In the genomic region with DNA sequence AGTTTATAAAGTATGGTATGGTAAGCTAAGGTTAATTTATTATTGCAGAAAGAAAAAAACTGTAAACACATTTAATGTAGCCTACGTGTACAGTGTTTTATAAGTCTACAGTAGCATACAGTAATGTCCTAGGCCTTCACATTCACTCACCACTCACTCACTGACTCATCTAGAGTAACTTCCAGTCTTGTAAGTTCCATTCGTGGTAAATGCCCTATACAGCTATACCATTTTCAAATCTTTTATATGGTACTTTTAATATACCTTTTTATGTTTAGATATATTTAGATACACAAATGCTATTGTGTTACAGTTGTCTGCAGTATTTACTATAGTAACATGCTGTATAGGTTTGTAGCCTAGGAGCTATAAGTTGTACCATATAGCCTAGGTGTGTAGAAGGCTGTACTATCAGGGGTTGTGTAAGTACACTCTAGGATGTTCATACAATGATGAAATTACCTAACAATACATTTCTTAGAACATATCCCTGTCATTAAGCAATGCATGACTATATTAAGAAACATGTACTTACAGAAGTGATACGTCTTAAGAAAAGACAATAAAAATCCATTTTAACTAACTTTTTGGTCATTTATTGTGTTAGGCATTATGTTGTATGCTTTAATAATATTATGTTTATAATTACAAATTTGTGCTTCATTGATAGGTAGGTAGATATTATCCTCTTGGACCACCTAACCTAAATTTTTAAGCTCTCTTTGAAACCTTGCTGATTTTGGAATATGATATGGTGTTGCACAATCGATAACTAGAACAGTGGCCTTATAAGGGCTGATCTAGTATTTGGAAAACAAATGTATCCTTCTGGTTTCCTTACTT, we compare ENCODE assay signal across 16 cellular contexts. TPM values are rescaled to one million over a fixed set of nuclear protein-coding genes. Genes with fewer than 3 reads are reported as not detected.
DNase-seq lines count a peak whose midpoint lies in the region; ATAC-seq and TF ChIP-seq lines count a peak whose summit lies in the region.
"Had no signal": no experiment of that assay in that cellular context is flagged by ENCODE, and none has a peak within 500 bp of the region (broad histone marks: within the 10 kb centered on the region; RNA-seq: fewer than 3 reads in every experiment).

No MANE protein-coding gene starts in this region.

- DNase-seq in AG10803 (ENCODE audit: low read depth) (peak; percentile 10), LHCN-M2 (ENCODE audit: low read depth) (peak; percentile 42), amniotic epithelial cell (ENCODE audit: low read depth) (peak; percentile 62), fibroblast of the aortic adventitia (ENCODE audit: low read depth) (peak; percentile 13), G401 (ENCODE audit: low spot score) (no peak)
- no peak for DNase-seq in activated naive CD4-positive, alpha-beta T cell treated with anti-CD3 and anti-CD28 coated beads, Interleukin-2, amount 50 U/mL, for 72 hours (ENCODE audit: low spot score in 2 of 2)
- DNase-seq: amniotic stem cell; glutamatergic neuron; lower lobe of right lung; NCI-H1417; ovary; stimulated activated CD4-positive, alpha-beta T cell treated with anti-CD3 and anti-CD28 coated beads, Interleukin-4, amount 100 ng/mL, for 24 hours; substantia nigra had no signal

- no peak for TF ChIP-seq CTCF in AG10803 (conservative IDR thresholded peaks at IDR 0.05; ENCODE audit: low read length)
- TF ChIP-seq CTCF in fibroblast of the aortic adventitia (IDR thresholded peaks at IDR 0.05; ENCODE audit: insufficient read depth, low read length): no peak

- in situ Hi-C loops in G401 (cut with HindIII; ENCODE audit: low sequenced_read_pairs): no loop called here

- no peak overlapping the region for H3K27ac Mint-ChIP-seq in activated naive CD4-positive, alpha-beta T cell treated with anti-CD3 and anti-CD28 coated beads, Interleukin-2, amount 50 U/mL, for 72 hours

- H3K4me3 ChIP-seq in AG10803 (ENCODE audit: low read length): no peak overlapping the region
- no peak overlapping the region for H3K4me3 ChIP-seq in fibroblast of the aortic adventitia (ENCODE audit: low read depth, low read length)
- H3K4me3 ChIP-seq: lower lobe of right lung, ovary had no signal

- peaks cover 0 to 12% of the 10 kb centered on the region in 2 donors for H3K36me3 Mint-ChIP-seq in activated naive CD4-positive, alpha-beta T cell treated with anti-CD3 and anti-CD28 coated beads, Interleukin-2, amount 50 U/mL, for 72 hours

- peaks cover 0 to 3% of the 10 kb centered on the region in 2 donors for H3K9me3 Mint-ChIP-seq in activated naive CD4-positive, alpha-beta T cell treated with anti-CD3 and anti-CD28 coated beads, Interleukin-2, amount 50 U/mL, for 72 hours

- ATAC-seq in GM21390 (IDR thresholded peaks at IDR 0.05; ENCODE audit: unreplicated experiment): no peak
- ATAC-seq in activated naive CD4-positive, alpha-beta T cell treated with anti-CD3 and anti-CD28 coated beads, Interleukin-2, amount 50 U/mL, for 72 hours: no peak
- no peak for ATAC-seq in GM18909 (IDR thresholded peaks at IDR 0.05; ENCODE audit: poor library complexity, unreplicated experiment)
- ATAC-seq: Right ventricle myocardium inferior had no signal

RNA-seq across cellular contexts. Expression of a gene that starts 51.9 kb away (rescaled TPM):
- total RNA-seq in LHCN-M2 (2014; rRNA removed): 28.8 and 35.0 TPM in 2 replicates
- polyA plus RNA-seq in LHCN-M2 (2012): 9.1 TPM
- 18.4 and 47.1 TPM in 2 replicates for total RNA-seq in fibroblast of the aortic adventitia (ENCODE audit: low replicate concordance)
- total RNA-seq in G401 (2014; rRNA removed; shearing (Covaris generic)): 16.9 and 20.6 TPM in 2 replicates
- 10 to 100 TPM in 1 of 2 donors, 1 to 10 TPM in 1; 6.9 to 20.9 TPM for total RNA-seq in activated naive CD4-positive, alpha-beta T cell treated with anti-CD3 and anti-CD28 coated beads, Interleukin-2, amount 50 U/mL, for 72 hours

Comparison
In these comparisons a context has a peak if more than half of its experiments do, and no peak if none do; other contexts are left out.
1. DNase-seq: peak in AG10803 (single experiment), LHCN-M2 (single experiment), amniotic epithelial cell (single experiment) and fibroblast of the aortic adventitia (single experiment); none in G401 (single experiment) and activated naive CD4-positive, alpha-beta T cell treated with anti-CD3 and anti-CD28 coated beads, Interleukin-2, amount 50 U/mL, for 72 hours (0 of 2).